ENCODE assay signal across 8 cellular contexts in the genomic region with DNA sequence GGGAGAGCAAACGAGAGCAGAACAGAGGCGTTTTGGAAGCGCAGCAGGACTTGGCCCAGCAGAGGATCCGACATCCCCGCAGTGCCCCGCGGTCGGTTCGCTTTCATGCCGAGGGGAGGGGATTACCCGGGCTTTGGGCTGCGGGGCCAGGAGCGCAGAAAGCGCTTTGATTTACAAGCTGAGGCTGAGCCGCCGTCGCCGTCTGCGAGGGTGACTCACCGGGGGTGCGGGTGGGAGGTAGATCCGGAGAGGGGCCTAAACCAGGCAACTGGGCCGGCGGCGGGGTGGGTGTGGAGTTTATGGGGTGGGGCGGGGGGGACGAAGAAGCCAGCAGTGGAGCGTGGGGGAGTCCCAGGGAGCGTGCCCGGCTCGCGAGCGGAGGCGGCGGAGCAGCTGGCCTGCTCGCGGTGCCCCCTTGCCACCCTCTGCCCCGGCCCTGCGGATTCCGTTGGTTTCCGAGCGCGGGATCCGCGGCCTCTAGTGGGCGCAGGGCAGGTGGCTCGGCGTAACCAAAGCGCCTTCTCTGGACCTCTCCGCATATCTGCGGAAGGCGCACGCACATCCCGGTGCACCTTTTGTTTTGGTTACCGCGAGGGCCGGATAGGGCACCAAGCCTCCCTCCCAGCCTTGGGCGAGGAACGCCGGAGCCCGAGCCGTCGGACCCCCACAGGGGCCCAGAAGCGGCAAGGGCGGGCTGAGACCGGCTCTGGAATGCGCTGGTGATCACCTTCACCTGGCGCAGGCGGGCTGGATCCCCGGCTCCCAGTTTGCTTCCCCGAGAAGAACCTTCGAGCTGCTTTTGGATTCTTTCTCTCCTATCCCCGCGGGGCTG. TPM values are rescaled to one million over a fixed set of nuclear protein-coding genes. Genes with fewer than 3 reads are reported as not detected.
DNase-seq lines count a peak whose midpoint lies in the region; ATAC-seq and TF ChIP-seq lines count a peak whose summit lies in the region.

No MANE protein-coding gene starts in this region.

- peaks cover 0 to 5% (median 0%) of the 10 kb centered on the region in 7 donors for H3K9me3 Mint-ChIP-seq in naive B cell

- no peaks in the 10 kb centered on the region for H3K36me3 Mint-ChIP-seq in naive B cell

- peak overlapping the region; percentile 72 for H3K4me3 ChIP-seq in GM12865 (ENCODE audit: low read depth, low read length)
- peak overlapping the region; percentile 83 for H3K4me3 ChIP-seq in epithelial cell of proximal tubule (ENCODE audit: low read depth, low read length)
- H3K4me3 ChIP-seq in subcutaneous abdominal adipose tissue (ENCODE audit: low read depth in 1 of 5, low read length in 5 of 5) = peak overlapping the region; percentile 74 to 86 (median 81)

- H3K27ac Mint-ChIP-seq in naive B cell = peak overlapping the region in 3 of 6 donors; percentile 48 to 73 (median 54)

- DNase-seq in GM12865 (ENCODE audit: low read depth) (peak; percentile 4), NCI-H2029 treated with DMSO at 0.1 percent for 48 hours (lab: John Stamatoyannopoulos, UW) (peak; percentile 69), epithelial cell of proximal tubule (ENCODE audit: low read depth) (no peak), naive B cell (peak; percentile 21), COLO829 (ENCODE audit: low spot score) (no peak)
- DNase-seq in activated CD8-positive, alpha-beta memory T cell treated with anti-CD3 and anti-CD28 coated beads, Interleukin-2, amount 50 U/mL, for 4 hours = peak; percentile 83

- no peaks in the 10 kb centered on the region for H3K9me3 ChIP-seq in subcutaneous abdominal adipose tissue (ENCODE audit: control insufficient read depth in 5 of 5, low read length in 5 of 5)

- no peak for TF ChIP-seq CTCF in GM12865 (IDR thresholded peaks at IDR 0.05; ENCODE audit: insufficient read depth, low read depth, low read length, missing control alignments)
- peak; percentile 42 for TF ChIP-seq CTCF in epithelial cell of proximal tubule (conservative IDR thresholded peaks at IDR 0.05; ENCODE audit: low read depth, low read length)

- H3K4me1 Mint-ChIP-seq in naive B cell = peaks cover 21 to 29% (median 23%) of the 10 kb centered on the region in 3 donors

- peak overlapping the region; percentile 63 for H3K27ac ChIP-seq in subcutaneous abdominal adipose tissue (ENCODE audit: low read depth, low read length)

- H3K27me3 Mint-ChIP-seq in naive B cell = peaks cover 57 to 71% (median 62%) of the 10 kb centered on the region in 3 donors

- H3K9ac ChIP-seq in subcutaneous abdominal adipose tissue (ENCODE audit: low read length in 5 of 5) = peak overlapping the region in 3 of 5 donors; percentile 34 to 72 (median 56)

- H3K4me1 ChIP-seq in subcutaneous abdominal adipose tissue (ENCODE audit: control insufficient read depth in 5 of 5, insufficient read depth in 5 of 5, low read length in 5 of 5) = peaks cover 0 to 33% (median 23%) of the 10 kb centered on the region in 5 donors

- peaks cover 0 to 18% (median 3%) of the 10 kb centered on the region in 5 donors for H3K27me3 ChIP-seq in subcutaneous abdominal adipose tissue (ENCODE audit: control insufficient read depth in 5 of 5, insufficient read depth in 4 of 5, low read length in 5 of 5)

- H3K4me3 Mint-ChIP-seq in naive B cell = peak overlapping the region; percentile 80 to 95 (median 89)

- peaks cover 0 to 2% (median 0%) of the 10 kb centered on the region in 5 donors for H3K36me3 ChIP-seq in subcutaneous abdominal adipose tissue (ENCODE audit: control insufficient read depth in 5 of 5, insufficient read depth in 5 of 5, low read length in 5 of 5)

- ATAC-seq in naive B cell (ENCODE audit: low read depth in 2 of 2) = peak; percentile 59 to 62
- no peak for ATAC-seq in HG03439 (IDR thresholded peaks at IDR 0.05; ENCODE audit: unreplicated experiment)

RNA-seq across cellular contexts. Expression of a gene that starts 2.6 kb away (rescaled TPM):
- 9.5 and 11.4 TPM in 2 replicates for total RNA-seq in epithelial cell of proximal tubule
- not detected for polyA plus RNA-seq in naive B cell (ENCODE audit: low read depth in 6 of 6)

RNA-seq across cellular contexts. Expression of a gene that starts 13.0 kb away (rescaled TPM):
- total RNA-seq in epithelial cell of proximal tubule = 57.2 and 75.4 TPM in 2 replicates
- 10 to 100 TPM; 14.5 to 27.4 (median 22.1) TPM for polyA plus RNA-seq in naive B cell (ENCODE audit: low read depth in 6 of 6)

Comparison
In these comparisons a context has a peak if more than half of its experiments do, and no peak if none do; other contexts are left out.
1. DNase-seq: peak in GM12865 (single experiment), NCI-H2029 treated with DMSO at 0.1 percent for 48 hours (single experiment), activated CD8-positive, alpha-beta memory T cell treated with anti-CD3 and anti-CD28 coated beads, Interleukin-2, amount 50 U/mL, for 4 hours (single experiment) and naive B cell (single experiment); none in epithelial cell of proximal tubule (single experiment) and COLO829 (single experiment).
2. Peak in every context shown above with its lines, with median percentiles within 50 percentile points of each other: H3K4me3 ChIP-seq.